1 cellular context compared by ENCODE assay signal in the genomic region with DNA sequence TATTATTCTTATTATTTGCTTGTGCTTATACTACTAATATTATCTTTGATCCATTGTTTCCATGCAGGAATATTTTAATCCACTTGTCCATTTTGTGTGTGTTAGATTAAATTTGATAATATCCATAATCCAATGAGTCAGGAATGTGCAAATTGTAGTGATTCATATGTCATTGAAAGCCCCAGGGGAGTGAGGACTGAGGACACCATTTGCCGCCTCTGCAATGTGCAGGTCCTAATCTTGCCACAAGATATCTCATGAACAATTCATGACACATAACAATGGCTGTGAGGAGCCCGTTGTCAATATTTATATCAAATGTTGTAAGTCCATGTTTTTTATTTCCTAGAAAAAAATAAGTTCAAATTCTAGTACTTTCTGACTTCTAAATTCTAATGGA.
TF ChIP-seq lines count a peak whose summit lies in the region.

No MANE protein-coding gene starts in this region.

TF ChIP-seq in IMR-90, 13 proteins besides CTCF, POLR2A, EP300 and RAD21 (continued from another document):
- TF ChIP-seq ELK1 (IDR thresholded peaks at IDR 0.05; ENCODE audit: borderline replicate concordance, low read depth, low read length) (no peak), MAZ (IDR thresholded peaks at IDR 0.05; ENCODE audit: borderline replicate concordance, low read depth, low read length) (no peak), MXI1 (IDR thresholded peaks at IDR 0.05; ENCODE audit: borderline replicate concordance, low read depth, low read length) (no peak), MAFK (IDR thresholded peaks at IDR 0.05; ENCODE audit: low read depth, low read length) (no peak)
